In genomic region chr17:7018331-7018964, GRCh38 we compare ENCODE assay signal across 13 cellular contexts. TPM values are rescaled to one million over a fixed set of nuclear protein-coding genes. Genes with fewer than 3 reads are reported as not detected.
DNase-seq lines count a peak whose midpoint lies in the region; ATAC-seq and TF ChIP-seq lines count a peak whose summit lies in the region.
"Had no signal": no experiment of that assay in that cellular context is flagged by ENCODE, and none has a peak within 500 bp of the region (broad histone marks: within the 10 kb centered on the region; RNA-seq: fewer than 3 reads in every experiment).

No MANE protein-coding gene starts in this region.

- no peak overlapping the region for H3K4me3 Mint-ChIP-seq in activated CD8-positive, alpha-beta memory T cell treated with anti-CD3 and anti-CD28 coated beads, Interleukin-2, amount 10 ng/mL, durations not matched to agents 7 days and 5 days
- no peak overlapping the region for H3K4me3 Mint-ChIP-seq in endodermal cell
- peak overlapping the region; percentile 99 for H3K4me3 Mint-ChIP-seq in natural killer cell treated with Interleukin-12 subunit alpha and Interleukin-12 subunit beta and Interleukin-15 and Interleukin-18, amount 100 ng/mL, for 72 hours
- no peak overlapping the region for H3K4me3 Mint-ChIP-seq in activated CD4-positive, alpha-beta memory T cell treated with anti-CD3 and anti-CD28 coated beads, Interleukin-2, amount 10 ng/mL, durations not matched to agents 7 days and 5 days
- H3K4me3 Mint-ChIP-seq: activated CD4-positive, alpha-beta memory T cell treated with anti-CD3 and anti-CD28 coated beads for 36 hours had no signal

- POLR2A ChIA-PET in activated CD4-positive, alpha-beta memory T cell treated with anti-CD3 and anti-CD28 coated beads, Interleukin-2, amount 10 ng/mL, durations not matched to agents 7 days and 5 days (lab: Charles Lee) = no interaction called here

- peak overlapping the region; percentile 98 for H3K27ac Mint-ChIP-seq in activated CD8-positive, alpha-beta memory T cell treated with anti-CD3 and anti-CD28 coated beads, Interleukin-2, amount 10 ng/mL, durations not matched to agents 7 days and 5 days
- H3K27ac Mint-ChIP-seq in endodermal cell = peak overlapping the region; percentile 23
- peak overlapping the region; percentile 98 to 99 for H3K27ac Mint-ChIP-seq in natural killer cell treated with Interleukin-12 subunit alpha and Interleukin-12 subunit beta and Interleukin-15 and Interleukin-18, amount 100 ng/mL, for 72 hours
- no peak overlapping the region for H3K27ac Mint-ChIP-seq in activated CD4-positive, alpha-beta memory T cell treated with anti-CD3 and anti-CD28 coated beads, Interleukin-2, amount 10 ng/mL, durations not matched to agents 7 days and 5 days

- H3K27me3 ChIP-seq in endodermal cell (ENCODE audit: control insufficient read depth, insufficient read depth, low read length, poor library complexity, severe bottlenecking) (peaks cover 29% of the 10 kb centered on the region), upper lobe of left lung (peaks cover 0 to 5% (median 0%) of the 10 kb centered on the region in 4 donors)

- no peaks in the 10 kb centered on the region for H3K27me3 Mint-ChIP-seq in activated CD8-positive, alpha-beta memory T cell treated with anti-CD3 and anti-CD28 coated beads, Interleukin-2, amount 10 ng/mL, durations not matched to agents 7 days and 5 days
- peaks cover 30% of the 10 kb centered on the region for H3K27me3 Mint-ChIP-seq in endodermal cell (ENCODE audit: insufficient read depth)
- no peaks in the 10 kb centered on the region for H3K27me3 Mint-ChIP-seq in natural killer cell treated with Interleukin-12 subunit alpha and Interleukin-12 subunit beta and Interleukin-15 and Interleukin-18, amount 100 ng/mL, for 72 hours
- H3K27me3 Mint-ChIP-seq in activated CD4-positive, alpha-beta memory T cell treated with anti-CD3 and anti-CD28 coated beads, Interleukin-2, amount 10 ng/mL, durations not matched to agents 7 days and 5 days = no peaks in the 10 kb centered on the region

- TF ChIP-seq CTCF in endodermal cell (conservative IDR thresholded peaks at IDR 0.05) (no peak), upper lobe of left lung (IDR thresholded peaks at IDR 0.05) (no peak)

- H3K4me1 ChIP-seq in endodermal cell (ENCODE audit: control insufficient read depth, insufficient read depth, low read length) (no peaks in the 10 kb centered on the region), upper lobe of left lung (peaks cover 64 to 86% (median 74%) of the 10 kb centered on the region in 4 donors)

- no peak for DNase-seq in activated CD8-positive, alpha-beta memory T cell treated with anti-CD3 and anti-CD28 coated beads, Interleukin-2, amount 10 ng/mL, durations not matched to agents 7 days and 5 days
- no peak for DNase-seq in activated CD8-positive, alpha-beta memory T cell treated with anti-CD3 and anti-CD28 coated beads, Interleukin-2, amount 50 U/mL, for 48 hours
- DNase-seq in endodermal cell = peak; percentile 52
- no peak for DNase-seq in natural killer cell treated with Interleukin-12 subunit alpha and Interleukin-12 subunit beta and Interleukin-15 and Interleukin-18, amount 100 ng/mL, for 72 hours (ENCODE audit: low spot score)
- peak in 1 of 2 donors; percentile 82 for DNase-seq in upper lobe of left lung
- DNase-seq in activated CD4-positive, alpha-beta memory T cell treated with anti-CD3 and anti-CD28 coated beads, Interleukin-2, amount 10 ng/mL, durations not matched to agents 7 days and 5 days = no peak
- DNase-seq: NCI-H1105, PC-9 had no signal

- H3K9me3 ChIP-seq in endodermal cell (ENCODE audit: control insufficient read depth, low read length) (no peaks in the 10 kb centered on the region), upper lobe of left lung (no peaks in the 10 kb centered on the region)

- no peak for TF ChIP-seq EP300 in upper lobe of left lung (IDR thresholded peaks at IDR 0.05)

- H3K4me3 ChIP-seq in endodermal cell (ENCODE audit: low read length) (no peak overlapping the region), upper lobe of left lung (peak overlapping the region in 3 of 4 donors; percentile 40 to 53 (median 48))
- H3K4me3 ChIP-seq: PC-9 had no signal

- H3K9me3 Mint-ChIP-seq in activated CD8-positive, alpha-beta memory T cell treated with anti-CD3 and anti-CD28 coated beads, Interleukin-2, amount 10 ng/mL, durations not matched to agents 7 days and 5 days (ENCODE audit: low read depth) = no peaks in the 10 kb centered on the region
- H3K9me3 Mint-ChIP-seq in endodermal cell = peaks cover 5% of the 10 kb centered on the region
- no peaks in the 10 kb centered on the region for H3K9me3 Mint-ChIP-seq in natural killer cell treated with Interleukin-12 subunit alpha and Interleukin-12 subunit beta and Interleukin-15 and Interleukin-18, amount 100 ng/mL, for 72 hours
- H3K9me3 Mint-ChIP-seq in activated CD4-positive, alpha-beta memory T cell treated with anti-CD3 and anti-CD28 coated beads, Interleukin-2, amount 10 ng/mL, durations not matched to agents 7 days and 5 days = no peaks in the 10 kb centered on the region
- H3K9me3 Mint-ChIP-seq: activated CD4-positive, alpha-beta memory T cell treated with anti-CD3 and anti-CD28 coated beads for 36 hours had no signal

- no peak for ATAC-seq in activated CD8-positive, alpha-beta memory T cell treated with anti-CD3 and anti-CD28 coated beads, Interleukin-2, amount 10 ng/mL, durations not matched to agents 7 days and 5 days
- no peak for ATAC-seq in natural killer cell treated with Interleukin-12 subunit alpha and Interleukin-12 subunit beta and Interleukin-15 and Interleukin-18, amount 100 ng/mL, for 72 hours
- ATAC-seq in upper lobe of left lung (ENCODE audit: low FRiP score in 2 of 2) (peak in 1 of 2 donors; percentile 23), GM19328 (IDR thresholded peaks at IDR 0.05; ENCODE audit: unreplicated experiment) (no peak), GM21825 (IDR thresholded peaks at IDR 0.05; ENCODE audit: unreplicated experiment) (no peak)

- no peak overlapping the region for H3K27ac ChIP-seq in endodermal cell (ENCODE audit: low read depth, low read length)
- peak overlapping the region; percentile 88 to 99 (median 95) for H3K27ac ChIP-seq in upper lobe of left lung
- H3K27ac ChIP-seq: PC-9 had no signal

- H3K9ac ChIP-seq in endodermal cell (ENCODE audit: extremely low read depth, low read length, poor library complexity, severe bottlenecking) = no peak overlapping the region

- CTCF ChIA-PET in activated CD8-positive, alpha-beta memory T cell treated with anti-CD3 and anti-CD28 coated beads, Interleukin-2, amount 10 ng/mL, durations not matched to agents 7 days and 5 days (lab: Charles Lee) = interaction anchor here (1.1 to 7.2 kb wide), 4 partner anchors 15 to 175 kb away, joined by 3 to 43 read pairs (median 7); no protein-coding TSS in a partner anchor
- CTCF ChIA-PET in activated CD4-positive, alpha-beta memory T cell treated with anti-CD3 and anti-CD28 coated beads, Interleukin-2, amount 10 ng/mL, durations not matched to agents 7 days and 5 days (lab: Charles Lee) = no interaction called here

- H3K36me3 ChIP-seq in endodermal cell (ENCODE audit: control insufficient read depth, insufficient read depth, low read length) (peaks cover 3% of the 10 kb centered on the region), upper lobe of left lung (peaks cover 0 to 12% (median 0%) of the 10 kb centered on the region in 4 donors)

- H3K4me1 Mint-ChIP-seq in activated CD8-positive, alpha-beta memory T cell treated with anti-CD3 and anti-CD28 coated beads, Interleukin-2, amount 10 ng/mL, durations not matched to agents 7 days and 5 days = peaks cover 69% of the 10 kb centered on the region
- peaks cover 28% of the 10 kb centered on the region for H3K4me1 Mint-ChIP-seq in endodermal cell
- H3K4me1 Mint-ChIP-seq in natural killer cell treated with Interleukin-12 subunit alpha and Interleukin-12 subunit beta and Interleukin-15 and Interleukin-18, amount 100 ng/mL, for 72 hours (ENCODE audit: low read depth in 2 of 2) = peaks cover 72 to 74% of the 10 kb centered on the region in 2 donors
- peaks cover 74% of the 10 kb centered on the region for H3K4me1 Mint-ChIP-seq in activated CD4-positive, alpha-beta memory T cell treated with anti-CD3 and anti-CD28 coated beads, Interleukin-2, amount 10 ng/mL, durations not matched to agents 7 days and 5 days

- WGBS in endodermal cell (ENCODE audit: insufficient coverage in 1 of 2, insufficient read length in 1 of 2), 2 experiments = 80 to 88% methylated on average over 2 to 10 of the region's 10 CpGs
- 66 to 76% methylated on average over 10 of the region's 10 CpGs for WGBS in upper lobe of left lung, 2 donors

- peak in 2 of 4 donors; percentile 22 to 24 for TF ChIP-seq POLR2A in upper lobe of left lung (IDR thresholded peaks at IDR 0.05)

- peaks cover 27% of the 10 kb centered on the region for H3K36me3 Mint-ChIP-seq in activated CD8-positive, alpha-beta memory T cell treated with anti-CD3 and anti-CD28 coated beads, Interleukin-2, amount 10 ng/mL, durations not matched to agents 7 days and 5 days
- H3K36me3 Mint-ChIP-seq in endodermal cell (ENCODE audit: low read depth) = peaks cover 16% of the 10 kb centered on the region
- peaks cover 8% of the 10 kb centered on the region for H3K36me3 Mint-ChIP-seq in natural killer cell treated with Interleukin-12 subunit alpha and Interleukin-12 subunit beta and Interleukin-15 and Interleukin-18, amount 100 ng/mL, for 72 hours
- H3K36me3 Mint-ChIP-seq in activated CD4-positive, alpha-beta memory T cell treated with anti-CD3 and anti-CD28 coated beads, Interleukin-2, amount 10 ng/mL, durations not matched to agents 7 days and 5 days (ENCODE audit: low read depth) = peaks cover 38% of the 10 kb centered on the region

RNA-seq across cellular contexts. Expression of gene BCL6B, which starts 4.4 kb away (rescaled TPM):
- total RNA-seq in activated CD8-positive, alpha-beta memory T cell treated with anti-CD3 and anti-CD28 coated beads, Interleukin-2, amount 10 ng/mL, durations not matched to agents 7 days and 5 days = 1 to 10 TPM in 1 of 2 experiments, under 1 TPM in 1; 0.85 to 6.7 TPM
- 1 to 10 TPM; 2.9 to 7.0 TPM for total RNA-seq in endodermal cell
- polyA plus RNA-seq in endodermal cell (2013, experiment 1 of 2) = 2.0 TPM
- 1.1 TPM for polyA plus RNA-seq in endodermal cell (2013, experiment 2 of 2)
- total RNA-seq in natural killer cell treated with Interleukin-12 subunit alpha and Interleukin-12 subunit beta and Interleukin-15 and Interleukin-18, amount 100 ng/mL, for 72 hours = 1 to 10 TPM in 1 of 2 donors, under 1 TPM in 1; 0.73 to 1.1 TPM
- total RNA-seq in upper lobe of left lung = 10 to 100 TPM in 3 of 6 donors, 1 to 10 TPM in 3; 2.1 to 83.1 (median 9.4) TPM
- total RNA-seq in activated CD4-positive, alpha-beta memory T cell treated with anti-CD3 and anti-CD28 coated beads, Interleukin-2, amount 10 ng/mL, durations not matched to agents 7 days and 5 days = under 1 TPM; 0.80 to 0.88 TPM
- polyA plus RNA-seq: AG04450 had no signal

RNA-seq across cellular contexts. Expression of gene RNASEK, which starts 6.0 kb away (rescaled TPM):
- total RNA-seq in activated CD8-positive, alpha-beta memory T cell treated with anti-CD3 and anti-CD28 coated beads, Interleukin-2, amount 10 ng/mL, durations not matched to agents 7 days and 5 days = 100 to 1,000 TPM; 121 to 205 TPM
- total RNA-seq in endodermal cell = 100 to 1,000 TPM; 233 to 277 TPM
- polyA plus RNA-seq in endodermal cell (2013, experiment 1 of 2) = 221 TPM
- polyA plus RNA-seq in endodermal cell (2013, experiment 2 of 2) = 204 TPM
- 100 to 1,000 TPM; 206 to 224 TPM for total RNA-seq in natural killer cell treated with Interleukin-12 subunit alpha and Interleukin-12 subunit beta and Interleukin-15 and Interleukin-18, amount 100 ng/mL, for 72 hours
- total RNA-seq in upper lobe of left lung = 100 to 1,000 TPM in 5 of 6 donors, 10 to 100 TPM in 1; 85.9 to 304 (median 175) TPM
- 100 to 1,000 TPM; 187 to 194 TPM for total RNA-seq in activated CD4-positive, alpha-beta memory T cell treated with anti-CD3 and anti-CD28 coated beads, Interleukin-2, amount 10 ng/mL, durations not matched to agents 7 days and 5 days

RNA-seq across cellular contexts. Expression of gene SLC16A13, which starts 17.4 kb away (rescaled TPM):
- 10 to 100 TPM; 19.0 to 34.1 TPM for total RNA-seq in activated CD8-positive, alpha-beta memory T cell treated with anti-CD3 and anti-CD28 coated beads, Interleukin-2, amount 10 ng/mL, durations not matched to agents 7 days and 5 days
- 10 to 100 TPM; 18.8 to 19.9 TPM for total RNA-seq in endodermal cell
- polyA plus RNA-seq in endodermal cell (2013, experiment 1 of 2) = 4.3 TPM
- 4.3 TPM for polyA plus RNA-seq in endodermal cell (2013, experiment 2 of 2)
- total RNA-seq in natural killer cell treated with Interleukin-12 subunit alpha and Interleukin-12 subunit beta and Interleukin-15 and Interleukin-18, amount 100 ng/mL, for 72 hours = 10 to 100 TPM; 11.7 to 19.1 TPM
- 10 to 100 TPM in 4 of 6 donors, 1 to 10 TPM in 2; 2.3 to 26.2 (median 10.7) TPM for total RNA-seq in upper lobe of left lung
- 10 to 100 TPM; 26.8 to 28.9 TPM for total RNA-seq in activated CD4-positive, alpha-beta memory T cell treated with anti-CD3 and anti-CD28 coated beads, Interleukin-2, amount 10 ng/mL, durations not matched to agents 7 days and 5 days

RNA-seq across cellular contexts. Expression of gene ALOX12, which starts 22.6 kb away (rescaled TPM):
- not detected for total RNA-seq in activated CD8-positive, alpha-beta memory T cell treated with anti-CD3 and anti-CD28 coated beads, Interleukin-2, amount 10 ng/mL, durations not matched to agents 7 days and 5 days
- total RNA-seq in endodermal cell (under 1 TPM; 0.46 to 0.92 TPM), upper lobe of left lung (1 to 10 TPM in 2 of 6 donors, under 1 TPM in 4; 0.26 to 3.1 (median 0.46) TPM)
- polyA plus RNA-seq in endodermal cell (2013, experiment 1 of 2) = 0.18 TPM
- not detected for polyA plus RNA-seq in endodermal cell (2013, experiment 2 of 2)
- not detected for total RNA-seq in natural killer cell treated with Interleukin-12 subunit alpha and Interleukin-12 subunit beta and Interleukin-15 and Interleukin-18, amount 100 ng/mL, for 72 hours
- total RNA-seq in activated CD4-positive, alpha-beta memory T cell treated with anti-CD3 and anti-CD28 coated beads, Interleukin-2, amount 10 ng/mL, durations not matched to agents 7 days and 5 days = not detected
- total RNA-seq: activated CD4-positive, alpha-beta memory T cell treated with anti-CD3 and anti-CD28 coated beads for 36 hours; PC-9 had no signal
- polyA plus RNA-seq: AG04450 had no signal

RNA-seq across cellular contexts. Expression of gene SLC16A11, which starts 25.4 kb away (rescaled TPM):
- total RNA-seq in activated CD8-positive, alpha-beta memory T cell treated with anti-CD3 and anti-CD28 coated beads, Interleukin-2, amount 10 ng/mL, durations not matched to agents 7 days and 5 days = 1 to 10 TPM; 1.2 to 1.3 TPM
- under 1 TPM; 0.24 to 0.44 TPM for total RNA-seq in endodermal cell
- 0.43 TPM for polyA plus RNA-seq in endodermal cell (2013, experiment 1 of 2)
- 0.54 TPM for polyA plus RNA-seq in endodermal cell (2013, experiment 2 of 2)
- 1 to 10 TPM; 1.2 to 1.7 TPM for total RNA-seq in natural killer cell treated with Interleukin-12 subunit alpha and Interleukin-12 subunit beta and Interleukin-15 and Interleukin-18, amount 100 ng/mL, for 72 hours
- total RNA-seq in upper lobe of left lung = 10 to 100 TPM in 2 of 6 donors, 1 to 10 TPM in 4; 2.7 to 35.0 (median 6.1) TPM
- total RNA-seq in activated CD4-positive, alpha-beta memory T cell treated with anti-CD3 and anti-CD28 coated beads, Interleukin-2, amount 10 ng/mL, durations not matched to agents 7 days and 5 days = under 1 TPM; 0.35 to 0.73 TPM
- total RNA-seq: cerebellum, PC-9 had no signal
- polyA plus RNA-seq: AG04450 had no signal
